ENCODE assay signal across 1 cellular context in the genomic region with DNA sequence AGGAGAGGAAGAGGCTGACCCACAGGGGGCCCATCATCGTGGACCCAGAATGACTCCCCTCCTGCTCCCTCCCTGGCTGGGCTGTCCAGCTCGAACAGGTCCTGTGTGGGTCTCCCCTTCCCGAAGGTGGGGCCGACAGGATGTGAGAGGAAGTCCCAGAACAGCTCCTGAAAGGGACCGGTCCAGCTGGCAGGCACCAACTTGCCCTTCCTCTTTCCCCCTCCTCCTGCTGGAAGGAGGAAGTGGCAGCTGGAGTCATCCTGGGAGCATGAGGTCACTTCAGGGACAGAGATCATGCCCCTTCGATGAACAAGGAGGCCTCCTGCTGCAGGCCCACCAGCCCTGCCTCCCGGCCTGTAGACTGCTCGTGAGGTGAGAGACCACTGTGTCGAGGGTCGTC.
TF ChIP-seq lines count a peak whose summit lies in the region.

No MANE protein-coding gene starts in this region.

TF ChIP-seq in IMR-90, 13 proteins besides CTCF, POLR2A, EP300 and RAD21:
- TF ChIP-seq RCOR1 (IDR thresholded peaks at IDR 0.05; ENCODE audit: insufficient replicate concordance, low read length) (no peak), CHD1 (IDR thresholded peaks at IDR 0.05; ENCODE audit: low read depth, low read length) (no peak), MXI1 (IDR thresholded peaks at IDR 0.05; ENCODE audit: borderline replicate concordance, low read depth, low read length) (no peak), MAZ (IDR thresholded peaks at IDR 0.05; ENCODE audit: borderline replicate concordance, low read depth, low read length) (no peak), MAFK (IDR thresholded peaks at IDR 0.05; ENCODE audit: low read depth, low read length) (no peak), SMC3 (IDR thresholded peaks at IDR 0.05; ENCODE audit: low read depth, low read length) (no peak), BHLHE40 (IDR thresholded peaks at IDR 0.05; ENCODE audit: low read depth, low read length) (no peak)
- TF ChIP-seq, protein P1, sequence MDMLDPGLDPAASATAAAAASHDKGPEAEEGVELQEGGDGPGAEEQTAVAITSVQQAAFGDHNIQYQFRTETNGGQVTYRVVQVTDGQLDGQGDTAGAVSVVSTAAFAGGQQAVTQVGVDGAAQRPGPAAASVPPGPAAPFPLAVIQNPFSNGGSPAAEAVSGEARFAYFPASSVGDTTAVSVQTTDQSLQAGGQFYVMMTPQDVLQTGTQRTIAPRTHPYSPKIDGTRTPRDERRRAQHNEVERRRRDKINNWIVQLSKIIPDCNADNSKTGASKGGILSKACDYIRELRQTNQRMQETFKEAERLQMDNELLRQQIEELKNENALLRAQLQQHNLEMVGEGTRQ (IDR thresholded peaks at IDR 0.05; ENCODE audit: low read depth, low read length) = no peak
